9 cellular contexts compared by ENCODE assay signal in genomic region chr17:31061678-31062077, GRCh38. TPM values are rescaled to one million over a fixed set of nuclear protein-coding genes. Genes with fewer than 3 reads are reported as not detected.
A peak's percentile ranks its signal among the peaks of the same experiment; 100 is the strongest.
DNase-seq lines count a peak whose midpoint lies in the region; ATAC-seq, FAIRE-seq and TF ChIP-seq lines count a peak whose summit lies in the region.
"Had no signal": no experiment of that assay in that cellular context is flagged by ENCODE, and none has a peak within 500 bp of the region (broad histone marks: within the 10 kb centered on the region; RNA-seq: fewer than 3 reads in every experiment).

No MANE protein-coding gene starts in this region.

- peak; percentile 27 for FAIRE-seq in GM12892 (lab: Jason Lieb, UNC)

- TF ChIP-seq POLR2A in GM12892 (IDR thresholded peaks at IDR 0.05; ENCODE audit: low read depth, low read length): no peak

- no peak for ATAC-seq in HG02763 (IDR thresholded peaks at IDR 0.05; ENCODE audit: unreplicated experiment)

- DNase-seq in DMS53 (lab: John Stamatoyannopoulos, UW) (peak; percentile 41), DMS53 treated with DMSO at 0.1 percent for 48 hours (lab: John Stamatoyannopoulos, UW; ENCODE audit: unreplicated experiment) (no peak), GM12892 (ENCODE audit: insufficient read length) (no peak), RPMI8226 (peak; percentile 76), iPS DF 19.7 (ENCODE audit: low read depth, low spot score) (peak; percentile 25), foreskin melanocyte (no peak), NCI-H2107 treated with DMSO at 0.1 percent for 48 hours (lab: John Stamatoyannopoulos, UW; ENCODE audit: unreplicated experiment) (no peak)
- DNase-seq: NCI-H187 treated with DMSO at 0.1 percent for 48 hours had no signal

RNA-seq across cellular contexts. Expression of gene NF1, which starts 33.1 kb away (rescaled TPM):
- polyA plus RNA-seq in GM12892 (2012; ENCODE audit: missing spikeins): 15.8 TPM

Comparison
In these comparisons a context has a peak if more than half of its experiments do, and no peak if none do; other contexts are left out.
1. DNase-seq: peak in DMS53 (single experiment), RPMI8226 (single experiment) and iPS DF 19.7 (single experiment); none in DMS53 treated with DMSO at 0.1 percent for 48 hours (single experiment), GM12892 (single experiment), foreskin melanocyte (single experiment) and NCI-H2107 treated with DMSO at 0.1 percent for 48 hours (single experiment).